Comparison of ENCODE assay signal across 26 cellular contexts in genomic region chr3:180391001-180391400, GRCh38.
"Had no signal": no experiment of that assay in that cellular context is flagged by ENCODE, and none has a peak within 500 bp of the region (broad histone marks: within the 10 kb centered on the region; RNA-seq: fewer than 3 reads in every experiment).

No MANE protein-coding gene starts in this region.

- H3K27me3 ChIP-seq: neural progenitor cell, neutrophil, ovary, right atrium auricular region, right lobe of liver, tibial nerve, uterus had no signal

- ATAC-seq: natural killer cell; right lobe of liver; stimulated activated memory B cell treated with anti-CD40 and anti-IgM and Interleukin-4, amounts not matched to agents 10 μg/mL and 1 μg/mL and 100 μg/mL, for 72 hours; stimulated activated naive CD8-positive, alpha-beta T cell treated with anti-CD3 and anti-CD28 coated beads, Interleukin-15, amount 100 ng/mL, for 72 hours had no signal

- H2AFZ ChIP-seq: neural progenitor cell had no signal

- H3K9me3 ChIP-seq: left ventricle myocardium inferior, neutrophil, ovary, right atrium auricular region, right lobe of liver, tibial nerve, uterus had no signal

- FAIRE-seq: islet of Langerhans had no signal

- DNase-seq: hypothalamus; immature natural killer cell; left ventricle myocardium inferior; mesendoderm; naive B cell; natural killer cell; nephron progenitor cell; occipital lobe; ovary; right lobe of liver; stimulated activated CD4-positive, alpha-beta T cell treated with anti-CD3 and anti-CD28 coated beads, Interleukin-1b, Interleukin-23, amount 100 ng/mL, for 48 hours; stimulated activated CD4-positive, alpha-beta T cell treated with anti-CD3 and anti-CD28 coated beads, Interleukin-2, amount 100 ng/mL, for 48 hours; stimulated activated CD4-positive, alpha-beta T cell treated with anti-CD3 and anti-CD28 coated beads, Interleukin-4, amount 100 ng/mL, for 4 hours; stimulated activated CD8-positive, alpha-beta memory T cell treated with anti-CD3 and anti-CD28 coated beads, Interleukin-4, amount 100 ng/mL, for 48 hours; stimulated activated naive CD4-positive, alpha-beta T cell treated with Interleukin-2 at 50 U/mL for 16 hours; stimulated activated naive CD8-positive, alpha-beta T cell treated with anti-CD3 and anti-CD28 coated beads, Interleukin-15, amount 100 ng/mL, for 72 hours; substantia nigra; uterus had no signal

- H3K9ac ChIP-seq: neural progenitor cell had no signal

- H3K4me2 ChIP-seq: neural progenitor cell, smooth muscle cell had no signal

- H3K36me3 ChIP-seq: left ventricle myocardium inferior, neural progenitor cell, neutrophil, ovary, right atrium auricular region, right lobe of liver, tibial nerve, uterus had no signal

- H3K4me3 ChIP-seq: left ventricle myocardium inferior, lung, neural progenitor cell, ovary, right atrium auricular region, right lobe of liver, smooth muscle cell, tibial nerve, uterus had no signal

- H3K27ac ChIP-seq: left ventricle myocardium inferior, neural progenitor cell, neutrophil, ovary, right atrium auricular region, right lobe of liver, tibial nerve, uterus had no signal

- H3K4me1 ChIP-seq: left ventricle myocardium inferior, neural progenitor cell, right atrium auricular region, right lobe of liver, tibial nerve, uterus had no signal
